1 cellular context compared by ENCODE assay signal in genomic region chr17:44807817-44808155, GRCh38.
TF ChIP-seq lines count a peak whose summit lies in the region.

No MANE protein-coding gene starts in this region.

TF ChIP-seq in GM23338, 12 proteins besides CTCF, POLR2A, EP300 and RAD21:
- no peak for TF ChIP-seq ZNF114 (CRISPR knock-in tag; IDR thresholded peaks at IDR 0.05)
- TF ChIP-seq EZH2phosphoT487 (IDR thresholded peaks at IDR 0.05; ENCODE audit: unreplicated experiment), result no peak
- no peak for TF ChIP-seq ZNF331 (CRISPR knock-in tag; IDR thresholded peaks at IDR 0.05; ENCODE audit: low read depth)
- no peak for TF ChIP-seq JUNB (IDR thresholded peaks at IDR 0.05; ENCODE audit: unreplicated experiment)
- TF ChIP-seq ETS1 (IDR thresholded peaks at IDR 0.05), result no peak
- no peak for TF ChIP-seq NANOG (IDR thresholded peaks at IDR 0.05; ENCODE audit: borderline replicate concordance)
- TF ChIP-seq EZH2 (IDR thresholded peaks at IDR 0.05; ENCODE audit: low read depth, unreplicated experiment), result no peak
- no peak for TF ChIP-seq ZNF462 (CRISPR knock-in tag; IDR thresholded peaks at IDR 0.05)
- no peak for TF ChIP-seq STAT1 (IDR thresholded peaks at IDR 0.05; ENCODE audit: unreplicated experiment)
- TF ChIP-seq POLR2AphosphoS5 (IDR thresholded peaks at IDR 0.05; ENCODE audit: low read depth), result no peak
